ENCODE assay signal across 8 cellular contexts in the genomic region with DNA sequence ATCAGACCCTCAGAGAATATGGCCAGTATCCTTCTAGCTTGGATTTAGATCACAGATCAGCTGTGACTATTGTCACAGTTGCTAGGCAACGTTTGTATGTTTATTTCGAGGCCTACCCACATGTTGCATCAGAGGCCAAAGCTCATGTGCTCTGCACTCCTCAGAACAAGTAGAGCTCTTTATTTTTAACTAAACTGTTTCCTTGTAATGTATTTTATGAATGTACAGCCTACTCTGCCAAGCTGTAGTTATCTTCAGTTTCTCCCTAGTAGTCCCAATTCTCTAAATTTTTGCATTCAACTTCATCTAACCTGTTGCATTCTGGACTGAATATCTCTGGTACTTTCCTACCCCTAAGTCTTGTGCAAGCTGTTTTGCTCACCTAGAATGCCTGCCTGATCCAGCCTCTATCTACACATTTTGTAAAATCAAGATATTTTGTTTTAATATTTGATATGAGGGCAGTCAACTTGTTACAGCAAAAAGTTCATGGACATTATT. TPM values are rescaled to one million over a fixed set of nuclear protein-coding genes. Genes with fewer than 3 reads are reported as not detected.
DNase-seq lines count a peak whose midpoint lies in the region; ATAC-seq, FAIRE-seq and TF ChIP-seq lines count a peak whose summit lies in the region.

No MANE protein-coding gene starts in this region.

- BruUV-seq in endothelial cell of umbilical vein (replicated peaks; lab: Mats Ljungman, UMichigan): no TSS peak

- peaks cover 77% of the 10 kb centered on the region for H3K79me2 ChIP-seq in endothelial cell of umbilical vein (ENCODE audit: control insufficient read depth, insufficient read depth, low read length)

- no peak overlapping the region for H3K4me3 ChIP-seq in endothelial cell of umbilical vein (replicated peaks in 1 of 3; ENCODE audit: insufficient read depth in 1 of 3, low read depth in 1 of 3, low read length in 3 of 3)

- FAIRE-seq in endothelial cell of umbilical vein (lab: Jason Lieb, UNC): no peak

- H2AFZ ChIP-seq in endothelial cell of umbilical vein (ENCODE audit: low read depth, low read length): no peak overlapping the region

- H3K9me3 Mint-ChIP-seq in natural killer cell: no peaks in the 10 kb centered on the region

- H3K4me1 Mint-ChIP-seq in natural killer cell: peaks cover 65 to 71% of the 10 kb centered on the region in 2 donors

- no peak for TF ChIP-seq POLR2A in endothelial cell of umbilical vein (IDR thresholded peaks at IDR 0.05; ENCODE audit: low read depth, low read length)

- H3K36me3 ChIP-seq in endothelial cell of umbilical vein (ENCODE audit: control insufficient read depth in 2 of 2, extremely low read depth in 1 of 2, insufficient read depth in 2 of 2, low read length in 2 of 2): no peaks in the 10 kb centered on the region

- no peak overlapping the region for H3K27ac ChIP-seq in endothelial cell of umbilical vein (ENCODE audit: insufficient read depth, low read depth, low read length)

- POLR2A ChIA-PET in endothelial cell of umbilical vein (lab: Charles Lee): no interaction called here

- H3K9me1 ChIP-seq in endothelial cell of umbilical vein (replicated peaks; ENCODE audit: control insufficient read depth, extremely low read depth, insufficient read depth, low read length): no peaks in the 10 kb centered on the region

- dilution Hi-C loops in endothelial cell of umbilical vein (cut with MboI; ENCODE audit: extremely low pct_ligation_motif_present, low sequenced_read_pairs): no loop called here

- peak overlapping the region; percentile 82 to 89 for H3K27ac Mint-ChIP-seq in natural killer cell

- no peak overlapping the region for H3K4me2 ChIP-seq in endothelial cell of umbilical vein (ENCODE audit: insufficient read depth, low read length)

- H3K27me3 Mint-ChIP-seq in natural killer cell (ENCODE audit: low read depth in 2 of 2): no peaks in the 10 kb centered on the region

- H4K20me1 ChIP-seq in endothelial cell of umbilical vein (replicated peaks; ENCODE audit: control insufficient read depth, extremely low read depth, insufficient read depth, low read length): peaks cover 2% of the 10 kb centered on the region

- CTCF ChIA-PET in endothelial cell of umbilical vein (lab: Charles Lee): interaction anchor here (0.9 to 2.8 kb wide), 6 partner anchors 9 to 371 kb away, joined by 3 to 15 read pairs (median 4); no protein-coding TSS in a partner anchor

- no peak overlapping the region for H3K9ac ChIP-seq in endothelial cell of umbilical vein (replicated peaks; ENCODE audit: extremely low read depth, insufficient read depth, low read length)

- H3K4me1 ChIP-seq in endothelial cell of umbilical vein (ENCODE audit: control insufficient read depth, extremely low read depth, insufficient read depth, low read length): no peaks in the 10 kb centered on the region

- in situ Hi-C loops in SK-MEL-5 (cut with HindIII; ENCODE audit: low pct_unique_long_range_greater_than_20kb, low sequenced_read_pairs): no loop called here

- TF ChIP-seq CTCF in endothelial cell of umbilical vein (IDR thresholded peaks at IDR 0.05; ENCODE audit: extremely low read depth in 1 of 2, insufficient read depth in 1 of 2, low read depth in 1 of 2, low read length in 2 of 2) (no peak), natural killer cell (IDR thresholded peaks at IDR 0.05) (no peak)

- intact Hi-C loops in endothelial cell of umbilical vein (cut with micrococcal nuclease) (no loop called here), natural killer cell (cut with micrococcal nuclease) (loop anchor here (1.0 to 2.0 kb wide), 2 partner anchors 12 to 54 kb away; no protein-coding TSS in a partner anchor)

- no peak overlapping the region for H3K4me3 Mint-ChIP-seq in natural killer cell

- H3K36me3 Mint-ChIP-seq in natural killer cell: no peaks in the 10 kb centered on the region

- H3K27me3 ChIP-seq in endothelial cell of umbilical vein (ENCODE audit: control insufficient read depth in 2 of 2, insufficient read depth in 2 of 2, low read length in 2 of 2): no peaks in the 10 kb centered on the region

- ATAC-seq in HG02885 (IDR thresholded peaks at IDR 0.05; ENCODE audit: poor library complexity, unreplicated experiment): peak; percentile 82
- ATAC-seq in natural killer cell: peak; percentile 79 to 82 (median 81)
- no peak for ATAC-seq in GM21717 (IDR thresholded peaks at IDR 0.05; ENCODE audit: unreplicated experiment)

- no peaks in the 10 kb centered on the region for H3K9me3 ChIP-seq in endothelial cell of umbilical vein (replicated peaks; ENCODE audit: control insufficient read depth, insufficient read depth, low read length)

- DNase-seq in NCI-H2107 treated with DMSO at 0.1 percent for 48 hours (lab: John Stamatoyannopoulos, UW; ENCODE audit: unreplicated experiment): peak; percentile 48
- DNase-seq in NCI-H2107 (lab: John Stamatoyannopoulos, UW): no peak
- peak; percentile 69 for DNase-seq in SK-MEL-5 (ENCODE audit: low read depth, low spot score)
- DNase-seq in endothelial cell of umbilical vein (ENCODE audit: low read depth, low spot score): peak; percentile 50
- DNase-seq in natural killer cell: peak; percentile 30
- DNase-seq in cerebellum (ENCODE audit: low spot score): no peak

TF ChIP-seq in endothelial cell of umbilical vein, 7 proteins besides CTCF, POLR2A, EP300 and RAD21:
- no peak for TF ChIP-seq GATA2 (IDR thresholded peaks at IDR 0.05; ENCODE audit: insufficient read depth, insufficient read length, low read depth, low read length)
- TF ChIP-seq MYC (IDR thresholded peaks at IDR 0.05; ENCODE audit: low read depth, low read length): no peak
- no peak for TF ChIP-seq POLR2AphosphoS5 (IDR thresholded peaks at IDR 0.05; ENCODE audit: insufficient read depth, low read depth, low read length)
- no peak for TF ChIP-seq JUN (IDR thresholded peaks at IDR 0.05; ENCODE audit: borderline replicate concordance, insufficient read depth, insufficient read length, low read depth)
- TF ChIP-seq, protein P1, sequence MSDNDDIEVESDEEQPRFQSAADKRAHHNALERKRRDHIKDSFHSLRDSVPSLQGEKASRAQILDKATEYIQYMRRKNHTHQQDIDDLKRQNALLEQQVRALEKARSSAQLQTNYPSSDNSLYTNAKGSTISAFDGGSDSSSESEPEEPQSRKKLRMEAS (IDR thresholded peaks at IDR 0.05; ENCODE audit: insufficient read depth, insufficient read length): no peak
- TF ChIP-seq EZH2 (IDR thresholded peaks at IDR 0.05; ENCODE audit: borderline replicate concordance, low read depth, low read length, severe bottlenecking): no peak
- TF ChIP-seq FOS (IDR thresholded peaks at IDR 0.05; ENCODE audit: borderline replicate concordance, insufficient read depth, low read length): no peak

RNA-seq across cellular contexts. Expression of a gene that starts 52.8 kb away (rescaled TPM):
- 283 and 285 TPM in 2 replicates for total RNA-seq in SK-MEL-5 (2014; rRNA removed; shearing (Covaris generic))
- 163 and 188 TPM in 2 replicates for polyA plus RNA-seq in SK-MEL-5 (2015; cell fraction: cytosol; rRNA removed)
- polyA plus RNA-seq in SK-MEL-5 (2015; cell fraction: nucleus; rRNA removed): 228 and 244 TPM in 2 replicates
- 172 and 194 TPM in 2 replicates for total RNA-seq in endothelial cell of umbilical vein
- polyA plus RNA-seq in endothelial cell of umbilical vein: 20.8 and 33.7 TPM in 2 replicates
- 72.2 and 79.1 TPM in 2 replicates for polyA plus RNA-seq in endothelial cell of umbilical vein (2011; cell fraction: cytosol; rRNA removed)
- 111 and 150 TPM in 2 replicates for polyA plus RNA-seq in endothelial cell of umbilical vein (2011; cell fraction: nucleus; rRNA removed)
- 108 and 138 TPM in 2 replicates for polyA plus RNA-seq in endothelial cell of umbilical vein (2012)
- 47.1 and 55.6 TPM in 2 replicates for polyA minus RNA-seq in endothelial cell of umbilical vein
- 86.2 TPM for polyA minus RNA-seq in endothelial cell of umbilical vein (2011; cell fraction: cytosol; rRNA and poly(A)+ RNA removed)
- 166 and 205 TPM in 2 replicates for polyA minus RNA-seq in endothelial cell of umbilical vein (2011; cell fraction: nucleus; rRNA and poly(A)+ RNA removed)
- 100 to 1,000 TPM; 364 to 414 (median 376) TPM for total RNA-seq in natural killer cell
- 26.0 TPM for total RNA-seq in cerebellum

Comparison
In these comparisons a context has a peak if more than half of its experiments do, and no peak if none do; other contexts are left out.
1. DNase-seq: peak in NCI-H2107 treated with DMSO at 0.1 percent for 48 hours (single experiment), SK-MEL-5 (single experiment), endothelial cell of umbilical vein (single experiment) and natural killer cell (single experiment); none in NCI-H2107 (single experiment) and cerebellum (single experiment).